ENCODE assay signal across 1 cellular context in genomic region chr17:1710807-1711553, GRCh38.
TF ChIP-seq lines count a peak whose summit lies in the region.

No MANE protein-coding gene starts in this region.

TF ChIP-seq in liver, 16 proteins besides CTCF, POLR2A, EP300 and RAD21 (continued from another document):
- no peak for TF ChIP-seq FOXA1 (IDR thresholded peaks at IDR 0.05)
- no peak for TF ChIP-seq FOXA2 (IDR thresholded peaks at IDR 0.05)
- TF ChIP-seq ATF3 (IDR thresholded peaks at IDR 0.05) = no peak
- TF ChIP-seq JUND (IDR thresholded peaks at IDR 0.05) = no peak
